In the genomic region with DNA sequence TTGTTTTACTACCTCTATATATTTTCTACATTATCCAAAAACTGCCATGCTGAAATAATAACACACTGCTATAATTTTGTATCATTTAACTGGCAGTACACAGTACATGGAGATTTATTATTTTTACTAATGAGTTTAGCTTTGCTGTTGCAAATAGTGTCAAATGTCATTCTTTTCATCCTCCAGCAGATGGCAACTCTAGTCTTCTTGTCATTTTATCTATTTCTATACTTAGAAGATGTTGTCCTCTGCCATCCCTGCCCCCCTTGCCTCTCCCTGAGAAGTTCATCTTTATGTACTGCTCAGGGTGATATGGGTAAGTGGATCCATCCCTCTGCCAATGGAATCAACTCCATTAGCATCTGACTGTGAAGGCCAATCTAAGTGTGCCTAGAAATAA, we compare ENCODE assay signal across 9 cellular contexts. TPM values are rescaled to one million over a fixed set of nuclear protein-coding genes. Genes with fewer than 3 reads are reported as not detected.
A peak's percentile ranks its signal among the peaks of the same experiment; 100 is the strongest.
DNase-seq lines count a peak whose midpoint lies in the region; ATAC-seq and TF ChIP-seq lines count a peak whose summit lies in the region.
"Had no signal": no experiment of that assay in that cellular context is flagged by ENCODE, and none has a peak within 500 bp of the region (broad histone marks: within the 10 kb centered on the region; RNA-seq: fewer than 3 reads in every experiment).

No MANE protein-coding gene starts in this region.

- peak overlapping the region; percentile 30 for H3K27ac Mint-ChIP-seq in mesothelial cell of epicardium

- H3K36me3 Mint-ChIP-seq in mesothelial cell of epicardium = no peaks in the 10 kb centered on the region

- H3K27ac ChIP-seq in esophagus squamous epithelium = no peak overlapping the region

- no peak for ATAC-seq in GM18511 (IDR thresholded peaks at IDR 0.05; ENCODE audit: unreplicated experiment)
- ATAC-seq in HG03175 (IDR thresholded peaks at IDR 0.05; ENCODE audit: unreplicated experiment) = no peak

- peaks cover 5% of the 10 kb centered on the region for H3K27me3 Mint-ChIP-seq in mesothelial cell of epicardium (ENCODE audit: low read depth)

- in situ Hi-C loops in G401 (cut with HindIII; ENCODE audit: low sequenced_read_pairs) = no loop called here

- H3K4me1 ChIP-seq in esophagus squamous epithelium = no peaks in the 10 kb centered on the region
- H3K4me1 ChIP-seq: HAP-1 had no signal

- no peaks in the 10 kb centered on the region for H3K9me3 Mint-ChIP-seq in mesothelial cell of epicardium

- H3K4me1 Mint-ChIP-seq in mesothelial cell of epicardium = peaks cover 40% of the 10 kb centered on the region

- H3K4me3 Mint-ChIP-seq in mesothelial cell of epicardium = no peak overlapping the region

- H3K36me3 ChIP-seq in esophagus squamous epithelium = no peaks in the 10 kb centered on the region
- H3K36me3 ChIP-seq: HAP-1 had no signal

- H3K4me3 ChIP-seq in cardiac fibroblast (replicated peaks in 1 of 2; ENCODE audit: low read depth in 2 of 2, low read length in 2 of 2) = no peak overlapping the region
- H3K4me3 ChIP-seq in esophagus squamous epithelium = no peak overlapping the region
- H3K4me3 ChIP-seq: HAP-1 had no signal

- peaks cover 0 to 19% (median 0%) of the 10 kb centered on the region in 4 donors for H3K27me3 ChIP-seq in esophagus squamous epithelium

- peak; percentile 47 for DNase-seq in G401 (ENCODE audit: low spot score)
- DNase-seq in NCI-H1694 (lab: John Stamatoyannopoulos, UW) = peak; percentile 54
- DNase-seq in cardiac fibroblast (ENCODE audit: low read depth in 2 of 2) = peak; percentile 49 to 54
- no peak for DNase-seq in mesothelial cell of epicardium (ENCODE audit: low spot score in 2 of 2, unreplicated experiment in 2 of 2)
- DNase-seq in HuH-7.5 (ENCODE audit: low spot score) = no peak
- no peak for DNase-seq in esophagus squamous epithelium (lab: John Stamatoyannopoulos, UW)

- TF ChIP-seq CTCF in cardiac fibroblast (IDR thresholded peaks at IDR 0.05; ENCODE audit: low read depth, low read length) = peak; percentile 37
- TF ChIP-seq CTCF in mesothelial cell of epicardium (IDR thresholded peaks at IDR 0.05; ENCODE audit: unreplicated experiment) = no peak
- peak in 1 of 6 experiments; percentile 29 for TF ChIP-seq CTCF in esophagus squamous epithelium (IDR thresholded peaks at IDR 0.05)

- TF ChIP-seq POLR2A in esophagus squamous epithelium (IDR thresholded peaks at IDR 0.05) = no peak

- intact Hi-C loops in esophagus squamous epithelium (cut with DNase I) = no loop called here

- no peaks in the 10 kb centered on the region for H3K9me3 ChIP-seq in esophagus squamous epithelium
- H3K9me3 ChIP-seq: HAP-1 had no signal

RNA-seq across cellular contexts. Expression of gene LRRTM1, which starts 21.7 kb away (rescaled TPM):
- total RNA-seq in G401 (2014; rRNA removed; shearing (Covaris generic)) = 0.07 TPM in 1 of 2 replicates, not detected in the other
- total RNA-seq in mesothelial cell of epicardium (23.7 to 27.8 TPM (median 24.0 TPM) in 3 replicates), esophagus squamous epithelium (under 1 TPM in 1 of 4 donors, not detected in 3; 0.09 TPM)

Comparison
In these comparisons a context has a peak if more than half of its experiments do, and no peak if none do; other contexts are left out.
1. DNase-seq: peak in G401 (single experiment), NCI-H1694 (single experiment) and cardiac fibroblast (2 of 2); none in mesothelial cell of epicardium (0 of 2), HuH-7.5 (single experiment) and esophagus squamous epithelium (single experiment).
2. RNA of gene LRRTM1, which starts 21.7 kb away (total RNA-seq): 23.7 to 27.8 TPM in mesothelial cell of epicardium; 0.07 TPM in G401 and 0.09 TPM in esophagus squamous epithelium; every median in the first group is over 10 times any median in the second.